ENCODE assay signal across 8 cellular contexts in the genomic region with DNA sequence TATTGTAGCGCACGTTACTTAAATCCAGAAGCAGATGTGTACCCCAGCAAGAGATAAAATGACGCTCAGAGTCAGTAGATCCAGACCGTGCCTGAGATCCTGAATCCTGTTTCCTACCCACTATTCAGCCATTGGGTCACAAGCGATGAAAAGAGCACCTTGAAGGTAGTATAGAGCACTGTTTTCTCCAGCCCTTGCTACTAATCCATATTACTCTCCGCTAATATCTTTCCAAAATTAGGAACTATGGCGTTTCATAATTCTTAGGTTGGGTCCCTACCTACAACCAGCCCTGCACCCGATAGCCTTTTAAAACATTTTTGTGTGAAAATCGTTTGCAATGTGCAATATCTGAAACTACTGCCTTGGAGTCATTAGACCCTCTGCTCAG. TPM values are rescaled to one million over a fixed set of nuclear protein-coding genes. Genes with fewer than 3 reads are reported as not detected.
DNase-seq lines count a peak whose midpoint lies in the region; ATAC-seq and TF ChIP-seq lines count a peak whose summit lies in the region.

No MANE protein-coding gene starts in this region.

- no peak for DNase-seq in activated T-cell treated with anti-CD3 and anti-CD28 coated beads, Interleukin-2, amount 50 U/mL, for 24 hours
- no peak for DNase-seq in activated T-cell treated with anti-CD3 and anti-CD28 coated beads for 4 hours
- DNase-seq in body of pancreas, result no peak
- no peak for DNase-seq in lower leg skin (ENCODE audit: low spot score in 2 of 2)
- DNase-seq in upper lobe of right lung, result no peak
- DNase-seq in SIG-M5 (lab: John Stamatoyannopoulos, UW), result no peak
- DNase-seq in NOMO-1 (lab: John Stamatoyannopoulos, UW; ENCODE audit: unreplicated experiment in 2 of 2), result no peak

- peak overlapping the region in 1 of 2 donors; percentile 91 for H3K4me3 ChIP-seq in body of pancreas
- peak overlapping the region; percentile 86 for H3K4me3 ChIP-seq in lower leg skin (ENCODE audit: low read depth, poor library complexity, severe bottlenecking)
- peak overlapping the region; percentile 74 for H3K4me3 ChIP-seq in upper lobe of right lung

- intact Hi-C loops in body of pancreas (cut with DNase I) (no loop called here), lower leg skin (cut with DNase I; ENCODE audit: low total_unique reads) (no loop called here), upper lobe of right lung (cut with DNase I) (no loop called here)

- H3K27ac ChIP-seq in body of pancreas, result peak overlapping the region; percentile 69 to 93 (median 81)
- H3K27ac ChIP-seq in upper lobe of right lung, result peak overlapping the region; percentile 92

- no peaks in the 10 kb centered on the region for H3K36me3 ChIP-seq in body of pancreas (replicated peaks in 1 of 2; ENCODE audit: insufficient read depth in 1 of 2, low read depth in 2 of 2)
- peaks cover 26% of the 10 kb centered on the region for H3K36me3 ChIP-seq in upper lobe of right lung

- H3K27ac Mint-ChIP-seq in activated T-cell treated with anti-CD3 and anti-CD28 coated beads, Interleukin-2, amount 50 U/mL, for 24 hours, result peak overlapping the region; percentile 98

- WGBS in body of pancreas, 2 donors, result 1% methylated on average over 9 of the region's 9 CpGs
- 1% methylated on average over 9 of the region's 9 CpGs for WGBS in lower leg skin, 2 donors

- no peak for TF ChIP-seq POLR2A in body of pancreas (IDR thresholded peaks at IDR 0.05)
- no peak for TF ChIP-seq POLR2A in lower leg skin (IDR thresholded peaks at IDR 0.05)

- H3K4me3 Mint-ChIP-seq in activated T-cell treated with anti-CD3 and anti-CD28 coated beads, Interleukin-2, amount 50 U/mL, for 24 hours, result peak overlapping the region; percentile 100

- TF ChIP-seq CTCF in body of pancreas (IDR thresholded peaks at IDR 0.05) (no peak), lower leg skin (IDR thresholded peaks at IDR 0.05) (no peak), upper lobe of right lung (IDR thresholded peaks at IDR 0.05) (no peak)

- H3K9me3 Mint-ChIP-seq in activated T-cell treated with anti-CD3 and anti-CD28 coated beads, Interleukin-2, amount 50 U/mL, for 24 hours, result peaks cover 2% of the 10 kb centered on the region

- H3K9me3 ChIP-seq in body of pancreas (no peaks in the 10 kb centered on the region), upper lobe of right lung (no peaks in the 10 kb centered on the region)

- H3K27me3 Mint-ChIP-seq in activated T-cell treated with anti-CD3 and anti-CD28 coated beads, Interleukin-2, amount 50 U/mL, for 24 hours, result no peaks in the 10 kb centered on the region

- H3K27me3 ChIP-seq in body of pancreas, result no peaks in the 10 kb centered on the region
- H3K27me3 ChIP-seq in upper lobe of right lung, result no peaks in the 10 kb centered on the region

- ATAC-seq in HG03432 (IDR thresholded peaks at IDR 0.05; ENCODE audit: unreplicated experiment) (peak; percentile 14), body of pancreas (peak; percentile 4), upper lobe of right lung (peak; percentile 1)

- H3K4me1 Mint-ChIP-seq in activated T-cell treated with anti-CD3 and anti-CD28 coated beads, Interleukin-2, amount 50 U/mL, for 24 hours (ENCODE audit: low read depth), result peaks cover 56% of the 10 kb centered on the region

- peaks cover 55% of the 10 kb centered on the region for H3K36me3 Mint-ChIP-seq in activated T-cell treated with anti-CD3 and anti-CD28 coated beads, Interleukin-2, amount 50 U/mL, for 24 hours (ENCODE audit: low read depth)

- peaks cover 58% of the 10 kb centered on the region for H3K4me1 ChIP-seq in body of pancreas
- peaks cover 16% of the 10 kb centered on the region for H3K4me1 ChIP-seq in upper lobe of right lung

RNA-seq across cellular contexts. Expression of gene BTD, which starts 0.6 kb away (rescaled TPM):
- total RNA-seq in body of pancreas (10 to 100 TPM in 1 of 2 donors, 1 to 10 TPM in 1; 8.2 to 24.4 TPM), lower leg skin (10 to 100 TPM; 18.1 to 24.6 (median 21.4) TPM), upper lobe of right lung (24.6 TPM)

RNA-seq across cellular contexts. Expression of gene HACL1, which starts 0.8 kb away (rescaled TPM):
- total RNA-seq in body of pancreas (10 to 100 TPM; 12.5 to 19.5 TPM), lower leg skin (10 to 100 TPM; 13.6 to 20.4 (median 18.2) TPM), upper lobe of right lung (15.2 TPM)
